Comparison of ENCODE assay signal across 20 cellular contexts in the genomic region with DNA sequence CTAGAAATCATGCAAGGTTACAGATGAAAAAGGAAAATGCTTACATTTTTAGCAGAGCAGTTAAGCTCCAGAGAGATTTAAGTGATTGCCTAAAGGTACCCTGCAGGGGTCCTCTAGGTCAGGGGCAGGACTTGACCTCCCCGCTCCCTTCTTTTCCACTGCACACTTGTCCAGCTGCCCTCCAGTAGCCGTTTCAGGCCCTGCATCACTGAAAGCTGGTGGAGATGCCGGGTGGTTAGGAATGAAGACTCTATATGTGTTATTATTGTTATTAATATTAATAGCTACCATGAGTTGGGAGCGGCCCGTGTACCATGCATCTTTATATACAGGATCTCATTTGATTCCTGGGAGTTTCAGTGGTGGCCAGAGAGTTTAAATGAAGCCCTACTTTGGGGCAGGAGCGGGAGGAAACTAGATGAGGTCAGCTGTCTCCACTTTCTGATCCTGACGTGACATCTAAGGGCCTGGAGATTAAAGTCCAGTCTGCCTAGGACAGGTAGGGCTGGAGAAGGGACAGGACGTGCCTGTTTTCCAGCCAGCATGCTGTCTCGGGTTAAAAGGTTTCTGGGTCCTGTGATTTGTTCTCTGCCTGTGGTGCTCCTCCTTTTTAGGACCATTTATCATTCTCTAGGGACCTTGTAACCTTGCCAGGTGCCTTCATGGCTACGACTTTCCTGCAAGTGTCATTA. TPM values are rescaled to one million over a fixed set of nuclear protein-coding genes. Genes with fewer than 3 reads are reported as not detected.
A peak's percentile ranks its signal among the peaks of the same experiment; 100 is the strongest.
DNase-seq lines count a peak whose midpoint lies in the region; ATAC-seq and TF ChIP-seq lines count a peak whose summit lies in the region.
"Had no signal": no experiment of that assay in that cellular context is flagged by ENCODE, and none has a peak within 500 bp of the region (broad histone marks: within the 10 kb centered on the region; RNA-seq: fewer than 3 reads in every experiment).

No MANE protein-coding gene starts in this region.

- H3K9ac ChIP-seq in mucosa of rectum (ENCODE audit: low read depth in 1 of 2, low read length in 2 of 2): peak overlapping the region in 1 of 2 donors; percentile 75

- DNase-seq in HuH-7.5 (ENCODE audit: low spot score) (peak; percentile 73), hepatocyte (ENCODE audit: low spot score) (peak; percentile 66), upper lobe of left lung (no peak), globus pallidus (ENCODE audit: low spot score) (no peak), brain microvascular endothelial cell (no peak)
- no peak for DNase-seq in activated CD8-positive, alpha-beta memory T cell treated with anti-CD3 and anti-CD28 coated beads for 24 hours
- DNase-seq: activated CD4-positive, CD25-positive, alpha-beta regulatory T cell; activated naive CD8-positive, alpha-beta T cell treated with anti-CD3 and anti-CD28 coated beads for 36 hours; mammary epithelial cell; MG63; natural killer cell; NCI-H146; NCI-H82; stimulated activated naive B cell treated with anti-CD40 and anti-IgM and Interleukin-4, amounts not matched to agents 10 μg/mL and 1 μg/mL and 100 μg/mL, for 72 hours had no signal

- H3K27me3 ChIP-seq in hepatocyte (no peaks in the 10 kb centered on the region), mucosa of rectum (ENCODE audit: control insufficient read depth in 2 of 2, insufficient read depth in 2 of 2, low read length in 2 of 2) (no peaks in the 10 kb centered on the region), upper lobe of left lung (no peaks in the 10 kb centered on the region), brain microvascular endothelial cell (replicated peaks) (peaks cover 9% of the 10 kb centered on the region)
- H3K27me3 ChIP-seq: esophagus muscularis mucosa, MG63 had no signal

- H3K4me3 ChIP-seq in hepatocyte: peak overlapping the region; percentile 50
- peak overlapping the region; percentile 67 to 76 for H3K4me3 ChIP-seq in mucosa of rectum (ENCODE audit: low read length in 2 of 2)
- H3K4me3 ChIP-seq in upper lobe of left lung: peak overlapping the region in 2 of 4 donors; percentile 59 to 82
- no peak overlapping the region for H3K4me3 ChIP-seq in brain microvascular endothelial cell (ENCODE audit: low read depth, low read length)
- H3K4me3 ChIP-seq: MG63 had no signal

- TF ChIP-seq CTCF in hepatocyte (IDR thresholded peaks at IDR 0.05; ENCODE audit: poor library complexity) (no peak), upper lobe of left lung (IDR thresholded peaks at IDR 0.05) (no peak), brain microvascular endothelial cell (IDR thresholded peaks at IDR 0.05; ENCODE audit: low read depth, low read length, missing control alignments) (no peak)

- peaks cover 68% of the 10 kb centered on the region for H3K4me1 ChIP-seq in hepatocyte (ENCODE audit: insufficient read depth)
- H3K4me1 ChIP-seq in mucosa of rectum (ENCODE audit: control insufficient read depth in 2 of 2, insufficient read depth in 2 of 2, low read length in 2 of 2): peaks cover 54 to 58% of the 10 kb centered on the region in 2 donors
- H3K4me1 ChIP-seq in upper lobe of left lung: peaks cover 48 to 78% (median 67%) of the 10 kb centered on the region in 4 donors

- H3K4me2 ChIP-seq in hepatocyte: peak overlapping the region; percentile 89

- WGBS in hepatocyte (ENCODE audit: low lambda C conversion rate, missing lambda C conversion rate): 60% methylated on average over 10 of the region's 10 CpGs
- 63 to 80% methylated on average over 9 to 10 of the region's 10 CpGs for WGBS in upper lobe of left lung, 2 donors

- in situ Hi-C loops in brain microvascular endothelial cell (cut with HindIII; ENCODE audit: low pct_ligation_motif_present, low sequenced_read_pairs): no loop called here

- no peaks in the 10 kb centered on the region for H3K36me3 ChIP-seq in hepatocyte (replicated peaks; ENCODE audit: insufficient read depth, low read depth)
- H3K36me3 ChIP-seq in mucosa of rectum (ENCODE audit: control insufficient read depth in 2 of 2, insufficient read depth in 2 of 2, low read length in 2 of 2): peaks cover 9% of the 10 kb centered on the region in 2 donors
- peaks cover 0 to 15% (median 5%) of the 10 kb centered on the region in 4 donors for H3K36me3 ChIP-seq in upper lobe of left lung
- no peaks in the 10 kb centered on the region for H3K36me3 ChIP-seq in brain microvascular endothelial cell (replicated peaks)
- H3K36me3 ChIP-seq: esophagus muscularis mucosa, MG63 had no signal

- H3K27ac ChIP-seq in hepatocyte (peak overlapping the region; percentile 99), mucosa of rectum (ENCODE audit: low read depth in 2 of 2, low read length in 2 of 2) (peak overlapping the region; percentile 77 to 97), upper lobe of left lung (peak overlapping the region in 3 of 4 donors; percentile 35 to 90 (median 88)), brain microvascular endothelial cell (no peak overlapping the region)
- H3K27ac ChIP-seq: esophagus muscularis mucosa had no signal

- no peak overlapping the region for H2AFZ ChIP-seq in hepatocyte

- H3K9me3 ChIP-seq in hepatocyte (ENCODE audit: low read depth) (no peaks in the 10 kb centered on the region), mucosa of rectum (ENCODE audit: control insufficient read depth in 2 of 2, low read length in 2 of 2) (no peaks in the 10 kb centered on the region), upper lobe of left lung (no peaks in the 10 kb centered on the region)
- H3K9me3 ChIP-seq: esophagus muscularis mucosa, MG63 had no signal

- no peaks in the 10 kb centered on the region for H4K20me1 ChIP-seq in hepatocyte (ENCODE audit: insufficient read depth, poor library complexity, severe bottlenecking)

- TF ChIP-seq EP300 in upper lobe of left lung (IDR thresholded peaks at IDR 0.05): no peak

- no peak for TF ChIP-seq POLR2A in upper lobe of left lung (IDR thresholded peaks at IDR 0.05)

- no peaks in the 10 kb centered on the region for H3K9me2 ChIP-seq in hepatocyte (replicated peaks; ENCODE audit: insufficient read depth)

- peaks cover 52% of the 10 kb centered on the region for H3K79me2 ChIP-seq in hepatocyte

- no peak for ATAC-seq in upper lobe of left lung (ENCODE audit: low FRiP score in 2 of 2)
- ATAC-seq: natural killer cell; Panc1; stimulated activated naive B cell treated with anti-CD40 and anti-IgM and Interleukin-4, amounts not matched to agents 10 μg/mL and 1 μg/mL and 100 μg/mL, for 72 hours had no signal

RNA-seq across cellular contexts. Expression of a gene that starts 2.1 kb away (rescaled TPM):
- total RNA-seq in hepatocyte (52.6 TPM in 2 replicates), upper lobe of left lung (10 to 100 TPM in 5 of 6 donors, 1 to 10 TPM in 1; 9.3 to 28.5 (median 14.5) TPM)
- polyA plus RNA-seq in hepatocyte: 89.9 and 123 TPM in 2 replicates
- total RNA-seq: activated naive CD8-positive, alpha-beta T cell treated with anti-CD3 and anti-CD28 coated beads for 36 hours; activated T-helper 1 cell treated with anti-CD3 and anti-CD28 coated beads, Interleukin-12 subunit alpha, Interleukin-12 subunit beta, Interleukin-2, Interleukin-4 antibody, amounts not matched to agents 30 ng/mL and 10 ng/mL and 1 ng/mL, durations not matched to agents 14 hours and 24 hours and 36 hours; mammary epithelial cell; natural killer cell; SK-MEL-5; T-helper 2 cell treated with Interferon-gamma antibody and Interleukin-4, amounts not matched to agents 100 ng/mL and 5 ng/mL, for 36 hours had no signal

Comparison
In these comparisons a context has a peak if more than half of its experiments do, and no peak if none do; other contexts are left out.
1. DNase-seq: peak in HuH-7.5 (single experiment) and hepatocyte (single experiment); none in upper lobe of left lung (0 of 2), globus pallidus (single experiment), brain microvascular endothelial cell (single experiment) and activated CD8-positive, alpha-beta memory T cell treated with anti-CD3 and anti-CD28 coated beads for 24 hours (single experiment).